In genomic region chr22:47781024-47781423, GRCh38 we compare ENCODE assay signal across 25 cellular contexts.
"Had no signal": no experiment of that assay in that cellular context is flagged by ENCODE, and none has a peak within 500 bp of the region (broad histone marks: within the 10 kb centered on the region; RNA-seq: fewer than 3 reads in every experiment).

No MANE protein-coding gene starts in this region.

- H3K27ac ChIP-seq: breast epithelium, KMS-11, SK-N-MC, VCaP had no signal

- DNase-seq: activated CD4-positive, alpha-beta memory T cell treated with anti-CD3 and anti-CD28 coated beads, Interleukin-2, amount 10 ng/mL, durations not matched to agents 7 days and 5 days; activated CD4-positive, alpha-beta T cell treated with anti-CD3 and anti-CD28 coated beads for 36 hours; activated CD4-positive, alpha-beta T cell treated with anti-CD3 and anti-CD28 coated beads, Interleukin-2, amount 50 U/mL, for 1 hour; activated gamma-delta T cell treated with Interleukin-2 at 50 U/mL for 16 hours; activated naive CD4-positive, alpha-beta T cell treated with anti-CD3 and anti-CD28 coated beads, Interleukin-2, amount 10 ng/mL, durations not matched to agents 7 days and 5 days; activated naive CD8-positive, alpha-beta T cell treated with anti-CD3 and anti-CD28 coated beads for 36 hours; activated T-cell treated with anti-CD3 and anti-CD28 coated beads, Interleukin-2, amount 50 U/mL, for 72 hours; aorta; NCI-H1092; NCI-H1417 treated with DMSO at 0.1 percent for 48 hours; NCI-H1694; NCI-H2029 treated with DMSO at 0.1 percent for 48 hours; NCI-H345; NCI-H510A; NCI-H69; NK-92 treated with Interleukin-12 subunit alpha and Interleukin-12 subunit beta, amount 100 ng/mL, for 24 hours; OCI-M1; RPMI8226; T-helper 1 cell had no signal

- H3K4me3 ChIP-seq: breast epithelium, SK-N-MC had no signal

- H3K4me1 ChIP-seq: breast epithelium had no signal

- ATAC-seq: activated CD4-positive, alpha-beta T cell treated with anti-CD3 and anti-CD28 coated beads for 36 hours; activated T-cell treated with anti-CD3 and anti-CD28 coated beads, Interleukin-2, amount 50 U/mL, for 72 hours; Panc1; Right ventricle myocardium inferior had no signal

- H3K36me3 ChIP-seq: breast epithelium had no signal
